15 cellular contexts compared by ENCODE assay signal in genomic region chr3:78887029-78887428, GRCh38.
A peak's percentile ranks its signal among the peaks of the same experiment; 100 is the strongest.
DNase-seq lines count a peak whose midpoint lies in the region; TF ChIP-seq lines count a peak whose summit lies in the region.
"Had no signal": no experiment of that assay in that cellular context is flagged by ENCODE, and none has a peak within 500 bp of the region (broad histone marks: within the 10 kb centered on the region; RNA-seq: fewer than 3 reads in every experiment).

No MANE protein-coding gene starts in this region.

- no peak overlapping the region for H3K27ac Mint-ChIP-seq in Calu3 (ENCODE audit: unreplicated experiment)
- H3K27ac Mint-ChIP-seq: activated naive CD4-positive, alpha-beta T cell treated with anti-CD3 and anti-CD28 coated beads, Interleukin-2, amount 50 U/mL, for 72 hours had no signal

- H3K27me3 ChIP-seq in SJCRH30 (no peaks in the 10 kb centered on the region), skeletal muscle satellite cell (ENCODE audit: control insufficient read depth, insufficient read depth, low read length) (no peaks in the 10 kb centered on the region)
- H3K27me3 ChIP-seq: spleen had no signal

- no peak overlapping the region for H3K4me3 Mint-ChIP-seq in Calu3 (ENCODE audit: low read depth, unreplicated experiment)
- H3K4me3 Mint-ChIP-seq: H9 had no signal

- H3K9me3 ChIP-seq in SJCRH30 (replicated peaks) (no peaks in the 10 kb centered on the region), skeletal muscle satellite cell (replicated peaks; ENCODE audit: low read length) (no peaks in the 10 kb centered on the region)

- intact Hi-C loops in Calu3 (cut with micrococcal nuclease; ENCODE audit: unreplicated experiment): no loop called here

- 0 out of 2 replicates have a peak overlapping the region, but pooled peaks have one; percentile 9 for H3K27ac ChIP-seq in SJCRH30
- H3K27ac ChIP-seq: spleen had no signal

- H3K4me2 ChIP-seq in skeletal muscle satellite cell (ENCODE audit: low read length): peak overlapping the region; percentile 31

- BruUV-seq in Calu3 (replicated peaks; lab: Mats Ljungman, UMichigan): no TSS peak

- TF ChIP-seq CTCF in fibroblast of mammary gland (conservative IDR thresholded peaks at IDR 0.05; ENCODE audit: control insufficient read depth, insufficient read depth, low read depth, low read length) (no peak), Calu3 (IDR thresholded peaks at IDR 0.05; ENCODE audit: unreplicated experiment) (no peak)

- H3K4me3 ChIP-seq in SJCRH30 (no peak overlapping the region), fibroblast of mammary gland (ENCODE audit: control insufficient read depth, low read depth, low read length) (no peak overlapping the region), skeletal muscle satellite cell (ENCODE audit: low read length) (no peak overlapping the region)
- H3K4me3 ChIP-seq: GM12878, spleen had no signal

- DNase-seq in H4 (ENCODE audit: low spot score) (peak; percentile 25), SJCRH30 (peak; percentile 12 to 26), fibroblast of mammary gland (ENCODE audit: low read depth) (peak; percentile 79), Calu3 (no peak), NCI-H2107 (lab: John Stamatoyannopoulos, UW) (no peak)
- no peak for DNase-seq in activated CD4-positive, CD25-positive, alpha-beta regulatory T cell (lab: John Stamatoyannopoulos, UW)
- DNase-seq: activated CD8-positive, alpha-beta memory T cell treated with anti-CD3 and anti-CD28 coated beads, Interleukin-2, amount 50 U/mL, for 48 hours; dermis blood vessel endothelial cell; H9; NCI-H526; SHP77; spleen had no signal

- no peaks in the 10 kb centered on the region for H3K9me3 Mint-ChIP-seq in Calu3 (ENCODE audit: low read depth, unreplicated experiment)
- H3K9me3 Mint-ChIP-seq: H9 had no signal

- no peak overlapping the region for H3K9ac ChIP-seq in skeletal muscle satellite cell (ENCODE audit: low read depth, low read length)

- peaks cover 10% of the 10 kb centered on the region for H3K4me1 Mint-ChIP-seq in Calu3 (ENCODE audit: low read depth, unreplicated experiment)

- CTCF ChIA-PET in Calu3 (lab: Charles Lee): interaction anchor here (2.0 kb wide), 1 partner anchor 102 kb away, joined by 5 read pairs; no protein-coding TSS in a partner anchor

- H3K36me3 ChIP-seq in SJCRH30 (no peaks in the 10 kb centered on the region), skeletal muscle satellite cell (ENCODE audit: insufficient read depth, low read length) (no peaks in the 10 kb centered on the region)
- H3K36me3 ChIP-seq: spleen had no signal

- H3K4me1 ChIP-seq in SJCRH30: peaks cover 9% of the 10 kb centered on the region
- peaks cover 23% of the 10 kb centered on the region for H3K4me1 ChIP-seq in skeletal muscle satellite cell (ENCODE audit: control insufficient read depth, insufficient read depth, low read length)
- H3K4me1 ChIP-seq: spleen had no signal

- no peaks in the 10 kb centered on the region for H3K27me3 Mint-ChIP-seq in Calu3 (ENCODE audit: unreplicated experiment)

- no peaks in the 10 kb centered on the region for H3K36me3 Mint-ChIP-seq in Calu3 (ENCODE audit: insufficient read depth, unreplicated experiment)
- H3K36me3 Mint-ChIP-seq: activated naive CD4-positive, alpha-beta T cell treated with anti-CD3 and anti-CD28 coated beads, Interleukin-2, amount 50 U/mL, for 72 hours had no signal

Comparison
In these comparisons a context has a peak if more than half of its experiments do, and no peak if none do; other contexts are left out.
1. DNase-seq: peak in H4 (single experiment), SJCRH30 (2 of 2) and fibroblast of mammary gland (single experiment); none in Calu3 (single experiment), NCI-H2107 (single experiment) and activated CD4-positive, CD25-positive, alpha-beta regulatory T cell (0 of 4).